8 cellular contexts compared by ENCODE assay signal in genomic region chr1:183021405-183022201, GRCh38. TPM values are rescaled to one million over a fixed set of nuclear protein-coding genes. Genes with fewer than 3 reads are reported as not detected.
DNase-seq lines count a peak whose midpoint lies in the region; ATAC-seq, FAIRE-seq and TF ChIP-seq lines count a peak whose summit lies in the region.

No MANE protein-coding gene starts in this region.

- H3K4me3 ChIP-seq in BLaER1 (peak overlapping the region; percentile 96), PC-9 (peak overlapping the region; percentile 58), endothelial cell of umbilical vein (replicated peaks in 1 of 3; ENCODE audit: insufficient read depth in 1 of 3, low read depth in 1 of 3, low read length in 3 of 3) (peak overlapping the region in 2 of 3 experiments; percentile 48 to 71), neural progenitor cell (peak overlapping the region; percentile 68)

- no peak for FAIRE-seq in endothelial cell of umbilical vein (lab: Jason Lieb, UNC)

- H3K9me1 ChIP-seq in endothelial cell of umbilical vein (replicated peaks; ENCODE audit: control insufficient read depth, extremely low read depth, insufficient read depth, low read length) = no peaks in the 10 kb centered on the region

- H3K79me2 ChIP-seq in PC-9 (ENCODE audit: low read depth) (peaks cover 39% of the 10 kb centered on the region), endothelial cell of umbilical vein (ENCODE audit: control insufficient read depth, insufficient read depth, low read length) (peaks cover 33% of the 10 kb centered on the region), neural progenitor cell (ENCODE audit: low read depth) (peaks cover 26% of the 10 kb centered on the region)

- H4K20me1 ChIP-seq in BLaER1 (peaks cover 27% of the 10 kb centered on the region), PC-9 (ENCODE audit: insufficient read depth) (peaks cover 4% of the 10 kb centered on the region; the same call in 1 of the 2 replicates), endothelial cell of umbilical vein (replicated peaks; ENCODE audit: control insufficient read depth, extremely low read depth, insufficient read depth, low read length) (no peaks in the 10 kb centered on the region), neural progenitor cell (ENCODE audit: low read depth) (peaks cover 22% of the 10 kb centered on the region)

- no peaks in the 10 kb centered on the region for H3K27me3 ChIP-seq in BLaER1
- no peaks in the 10 kb centered on the region for H3K27me3 ChIP-seq in PC-9 (ENCODE audit: insufficient read depth, low read depth)
- no peaks in the 10 kb centered on the region for H3K27me3 ChIP-seq in endothelial cell of umbilical vein (ENCODE audit: control insufficient read depth in 2 of 2, insufficient read depth in 2 of 2, low read length in 2 of 2)
- H3K27me3 ChIP-seq in neural progenitor cell = no peaks in the 10 kb centered on the region

- H3K9ac ChIP-seq in BLaER1 (peak overlapping the region; percentile 96), endothelial cell of umbilical vein (replicated peaks; ENCODE audit: extremely low read depth, insufficient read depth, low read length) (peak overlapping the region; percentile 95), neural progenitor cell (peak overlapping the region; percentile 65)

- TF ChIP-seq POLR2A in endothelial cell of umbilical vein (IDR thresholded peaks at IDR 0.05; ENCODE audit: low read depth, low read length) = no peak

- H3K4me1 ChIP-seq in BLaER1 (peaks cover 35% of the 10 kb centered on the region), PC-9 (replicated peaks; ENCODE audit: insufficient read depth) (peaks cover 45% of the 10 kb centered on the region), endothelial cell of umbilical vein (ENCODE audit: control insufficient read depth, extremely low read depth, insufficient read depth, low read length) (peaks cover 39% of the 10 kb centered on the region), neural progenitor cell (peaks cover 27% of the 10 kb centered on the region)

- intact Hi-C loops in PC-9 (cut with micrococcal nuclease; ENCODE audit: unreplicated experiment) = loop anchor here (1.0 to 10.0 kb wide), 5 partner anchors 53 to 601 kb away; partner anchors contain the start of genes DHX9 and SMG7
- intact Hi-C loops in endothelial cell of umbilical vein (cut with micrococcal nuclease) = loop anchor here (1.0 to 5.0 kb wide), 7 partner anchors 18 to 451 kb away; partner anchors contain the start of gene SMG7

- H3K4me1 Mint-ChIP-seq in neural progenitor cell = peaks cover 30% of the 10 kb centered on the region

- TF ChIP-seq CTCF in PC-9 (conservative IDR thresholded peaks at IDR 0.05) (no peak), endothelial cell of umbilical vein (IDR thresholded peaks at IDR 0.05; ENCODE audit: extremely low read depth in 1 of 2, insufficient read depth in 1 of 2, low read depth in 1 of 2, low read length in 2 of 2) (no peak), neural progenitor cell (IDR thresholded peaks at IDR 0.05) (no peak), GM10248 (IDR thresholded peaks at IDR 0.05; ENCODE audit: control extremely low read depth, extremely low read depth, low read depth, missing control alignments) (no peak)

- no peaks in the 10 kb centered on the region for H3K9me3 Mint-ChIP-seq in neural progenitor cell

- H3K36me3 ChIP-seq in BLaER1 (no peaks in the 10 kb centered on the region), PC-9 (ENCODE audit: low read depth) (no peaks in the 10 kb centered on the region), endothelial cell of umbilical vein (ENCODE audit: control insufficient read depth in 2 of 2, extremely low read depth in 1 of 2, insufficient read depth in 2 of 2, low read length in 2 of 2) (no peaks in the 10 kb centered on the region), neural progenitor cell (no peaks in the 10 kb centered on the region)

- no peaks in the 10 kb centered on the region for H3K36me3 Mint-ChIP-seq in neural progenitor cell

- peak overlapping the region; percentile 80 for H3K4me2 ChIP-seq in BLaER1
- peak overlapping the region; percentile 85 for H3K4me2 ChIP-seq in PC-9
- peak overlapping the region; percentile 51 for H3K4me2 ChIP-seq in endothelial cell of umbilical vein (ENCODE audit: insufficient read depth, low read length)
- peak overlapping the region; percentile 86 for H3K4me2 ChIP-seq in neural progenitor cell

- dilution Hi-C loops in endothelial cell of umbilical vein (cut with MboI; ENCODE audit: extremely low pct_ligation_motif_present, low sequenced_read_pairs) = no loop called here

- peak overlapping the region; percentile 89 for H3K4me3 Mint-ChIP-seq in neural progenitor cell

- H3K9me2 ChIP-seq in PC-9 (ENCODE audit: insufficient read depth) = no peaks in the 10 kb centered on the region

- H3K27ac ChIP-seq in BLaER1 = peak overlapping the region; percentile 97
- H3K27ac ChIP-seq in PC-9 = peak overlapping the region; percentile 98
- H3K27ac ChIP-seq in endothelial cell of umbilical vein (ENCODE audit: insufficient read depth, low read depth, low read length) = peak overlapping the region; percentile 97
- H3K27ac ChIP-seq in neural progenitor cell = peak overlapping the region; percentile 90

- H3K9me3 ChIP-seq in BLaER1 (no peaks in the 10 kb centered on the region), PC-9 (ENCODE audit: insufficient read depth, low read depth) (no peaks in the 10 kb centered on the region), endothelial cell of umbilical vein (replicated peaks; ENCODE audit: control insufficient read depth, insufficient read depth, low read length) (no peaks in the 10 kb centered on the region), neural progenitor cell (ENCODE audit: low read depth) (no peaks in the 10 kb centered on the region)

- H3F3A ChIP-seq in PC-9 (ENCODE audit: insufficient read depth, low read depth) = peaks cover 34% of the 10 kb centered on the region
- H3F3A ChIP-seq in neural progenitor cell (ENCODE audit: low read depth) = peaks cover 46% of the 10 kb centered on the region

- ATAC-seq in GM18519 (IDR thresholded peaks at IDR 0.05; ENCODE audit: low FRiP score, unreplicated experiment) = no peak

- peak overlapping the region; percentile 3 for H3K27ac Mint-ChIP-seq in neural progenitor cell

- peak overlapping the region; percentile 86 for H2AFZ ChIP-seq in PC-9
- H2AFZ ChIP-seq in endothelial cell of umbilical vein (ENCODE audit: low read depth, low read length) = no peak overlapping the region
- no peak overlapping the region for H2AFZ ChIP-seq in neural progenitor cell (replicated peaks)

- CTCF ChIA-PET in PC-9 (lab: Charles Lee) (interaction anchor here (0.8 kb wide), 1 partner anchor 165 kb away, joined by 3 read pairs; the partner anchor contains the start of gene LAMC2), endothelial cell of umbilical vein (lab: Charles Lee) (interaction anchor here (0.6 to 3.1 kb wide), 4 partner anchors 50 to 61 kb away, joined by 3 to 49 read pairs (median 6); no protein-coding TSS in a partner anchor), GM10248 (lab: Yijun Ruan, JAX) (no interaction called here)

- DNase-seq in PC-9 = no peak
- no peak for DNase-seq in endothelial cell of umbilical vein (ENCODE audit: low read depth, low spot score)
- DNase-seq in neural progenitor cell (ENCODE audit: low spot score) = no peak
- DNase-seq in GM10248 (ENCODE audit: extremely low spot score) = no peak
- DNase-seq in NCI-H2171 treated with DMSO at 0.1 percent for 48 hours (lab: John Stamatoyannopoulos, UW) = no peak
- DNase-seq in NCI-H1417 (lab: John Stamatoyannopoulos, UW) = no peak

- BruUV-seq in PC-9 (replicated peaks; lab: Mats Ljungman, UMichigan) = no TSS peak
- no TSS peak for BruUV-seq in endothelial cell of umbilical vein (replicated peaks; lab: Mats Ljungman, UMichigan)

- POLR2A ChIA-PET in PC-9 (lab: Charles Lee; ENCODE audit: unreplicated experiment) = interaction anchor here (0.6 to 0.7 kb wide), 2 partner anchors 66 to 475 kb away, joined by 3 to 4 read pairs; no protein-coding TSS in a partner anchor
- POLR2A ChIA-PET in endothelial cell of umbilical vein (lab: Charles Lee) = interaction anchor here (1.0 kb wide), 1 partner anchor 59 kb away, joined by 4 read pairs; no protein-coding TSS in a partner anchor
- POLR2A ChIA-PET in GM10248 (lab: Yijun Ruan, JAX) = no interaction called here

- peaks cover 4% of the 10 kb centered on the region for H3K27me3 Mint-ChIP-seq in neural progenitor cell (ENCODE audit: insufficient read depth, low read depth)

TF ChIP-seq in endothelial cell of umbilical vein, 7 proteins besides CTCF, POLR2A, EP300 and RAD21:
- no peak for TF ChIP-seq POLR2AphosphoS5 (IDR thresholded peaks at IDR 0.05; ENCODE audit: insufficient read depth, low read depth, low read length)
- TF ChIP-seq EZH2 (IDR thresholded peaks at IDR 0.05; ENCODE audit: borderline replicate concordance, low read depth, low read length, severe bottlenecking) = no peak
- TF ChIP-seq FOS (IDR thresholded peaks at IDR 0.05; ENCODE audit: borderline replicate concordance, insufficient read depth, low read length) = no peak
- no peak for TF ChIP-seq MAX (IDR thresholded peaks at IDR 0.05; ENCODE audit: insufficient read depth, insufficient read length)
- TF ChIP-seq GATA2 (IDR thresholded peaks at IDR 0.05; ENCODE audit: insufficient read depth, insufficient read length, low read depth, low read length) = no peak
- TF ChIP-seq MYC (IDR thresholded peaks at IDR 0.05; ENCODE audit: low read depth, low read length) = no peak
- TF ChIP-seq JUN (IDR thresholded peaks at IDR 0.05; ENCODE audit: borderline replicate concordance, insufficient read depth, insufficient read length, low read depth) = no peak

RNA-seq across cellular contexts. Expression of gene LAMC1, which starts 1.6 kb away (rescaled TPM):
- total RNA-seq in PC-9 (2021) = 95.5 and 121 TPM in 2 replicates
- 202 and 216 TPM in 2 replicates for total RNA-seq in endothelial cell of umbilical vein
- 81.6 and 92.5 TPM in 2 replicates for polyA plus RNA-seq in endothelial cell of umbilical vein
- polyA plus RNA-seq in endothelial cell of umbilical vein (2011; cell fraction: cytosol; rRNA removed) = 93.6 and 105 TPM in 2 replicates
- 151 and 214 TPM in 2 replicates for polyA plus RNA-seq in endothelial cell of umbilical vein (2011; cell fraction: nucleus; rRNA removed)
- 191 and 205 TPM in 2 replicates for polyA plus RNA-seq in endothelial cell of umbilical vein (2012)
- 218 and 293 TPM in 2 replicates for polyA minus RNA-seq in endothelial cell of umbilical vein
- polyA minus RNA-seq in endothelial cell of umbilical vein (2011; cell fraction: cytosol; rRNA and poly(A)+ RNA removed) = 22.8 TPM
- polyA minus RNA-seq in endothelial cell of umbilical vein (2011; cell fraction: nucleus; rRNA and poly(A)+ RNA removed) = 130 and 167 TPM in 2 replicates
- 72.8 and 90.2 TPM in 2 replicates for total RNA-seq in neural progenitor cell (ENCODE audit: low replicate concordance)
